1 cellular context compared by ENCODE assay signal in the genomic region with DNA sequence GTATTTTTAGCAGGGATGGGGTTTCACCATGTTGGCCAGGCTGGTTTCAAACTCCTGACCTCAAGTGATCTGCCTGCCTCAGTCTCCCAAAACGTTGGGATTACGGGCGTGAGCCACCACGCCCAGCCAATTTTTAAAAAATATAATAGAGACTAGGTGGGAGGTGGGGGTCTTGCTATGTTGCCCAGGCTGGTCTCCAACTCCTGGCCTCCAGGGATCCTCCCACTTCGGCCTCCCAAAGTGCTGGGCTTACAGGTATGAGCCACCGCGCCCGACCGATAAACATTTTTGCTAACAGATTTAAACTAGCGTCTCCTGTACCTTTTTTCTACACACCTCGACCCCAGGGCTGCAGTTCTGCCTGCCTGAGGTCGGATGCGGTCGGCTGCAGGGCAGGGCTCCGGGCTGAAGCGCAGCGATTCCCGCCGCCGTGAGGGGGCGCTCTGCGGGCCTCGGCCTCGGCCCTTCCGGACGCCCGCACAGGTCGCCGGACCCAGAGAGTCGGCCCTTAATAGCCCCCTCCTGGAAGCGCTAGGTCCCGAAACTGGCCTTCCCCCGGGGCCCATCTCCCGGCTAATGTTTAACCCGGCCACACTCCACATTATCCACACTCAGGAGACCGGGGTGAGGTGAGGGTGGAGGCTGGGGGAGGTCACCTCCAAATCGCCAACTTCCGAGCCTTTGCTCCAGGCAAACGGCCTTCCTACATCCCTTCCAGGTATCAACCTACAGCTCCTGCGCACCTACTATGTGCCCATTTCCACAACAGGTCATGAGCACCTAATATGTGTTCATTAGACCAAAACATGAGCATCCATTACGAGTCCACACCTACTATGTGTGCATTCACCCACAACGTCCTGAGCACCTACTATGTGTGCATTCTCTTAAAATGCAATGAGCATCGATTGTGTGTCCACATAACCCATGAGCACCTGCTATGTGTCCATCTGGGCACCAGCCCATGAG.
TF ChIP-seq lines count a peak whose summit lies in the region.

No MANE protein-coding gene starts in this region.

TF ChIP-seq in A549, 52 proteins besides CTCF, POLR2A, EP300 and RAD21 (continued from another document):
- no peak for TF ChIP-seq NPAS2 (CRISPR knock-in tag; IDR thresholded peaks at IDR 0.05; ENCODE audit: borderline replicate concordance)
